Comparison of ENCODE assay signal across 1 cellular context in the genomic region with DNA sequence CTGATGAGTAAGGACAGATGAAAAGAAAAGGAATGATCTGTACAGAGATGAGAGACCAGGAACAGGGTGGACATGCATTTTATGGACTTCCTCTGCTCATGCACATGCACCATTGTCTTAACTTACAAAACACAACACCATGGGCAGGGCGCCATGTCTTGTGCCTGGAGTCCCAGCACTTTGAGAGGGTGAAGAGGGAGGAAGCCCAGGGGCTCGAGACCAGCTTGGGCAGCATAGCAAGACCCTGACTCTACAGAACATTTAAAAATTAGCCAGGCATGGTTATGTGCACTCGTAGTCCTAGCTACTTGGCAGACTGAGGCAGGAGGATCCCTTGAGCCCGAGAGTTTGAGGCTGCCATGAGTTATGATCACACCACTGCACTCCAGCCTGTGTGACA.
TF ChIP-seq lines count a peak whose summit lies in the region.

No MANE protein-coding gene starts in this region.

TF ChIP-seq in GM12878, 131 proteins besides CTCF, POLR2A, EP300 and RAD21 (continued from another document):
- TF ChIP-seq PRDM15 (CRISPR knock-in tag; IDR thresholded peaks at IDR 0.05) (no peak), STAT3 (IDR thresholded peaks at IDR 0.05; ENCODE audit: low read depth, low read length) (no peak), IKZF2 (IDR thresholded peaks at IDR 0.05) (no peak), MEF2B (IDR thresholded peaks at IDR 0.05; ENCODE audit: partially characterized antibody, poor library complexity, severe bottlenecking) (no peak), BACH1 (IDR thresholded peaks at IDR 0.05; ENCODE audit: borderline replicate concordance) (no peak), HDAC2 (IDR thresholded peaks at IDR 0.05) (no peak), IKZF1 (conservative IDR thresholded peaks at IDR 0.05) (no peak), FOS (IDR thresholded peaks at IDR 0.05; ENCODE audit: borderline replicate concordance, extremely low read depth, insufficient read length) (no peak), SREBF2 (IDR thresholded peaks at IDR 0.05; ENCODE audit: low read length) (no peak), MEF2A (IDR thresholded peaks at IDR 0.05; ENCODE audit: insufficient read depth, low read depth, low read length) (no peak), FOXM1 (IDR thresholded peaks at IDR 0.05; ENCODE audit: low read depth, low read length) (no peak), PML (IDR thresholded peaks at IDR 0.05; ENCODE audit: low read length) (no peak), E4F1 (IDR thresholded peaks at IDR 0.05; ENCODE audit: borderline replicate concordance, partially characterized antibody) (no peak), NFIC (IDR thresholded peaks at IDR 0.05; ENCODE audit: low read depth, low read length) (no peak), RELB (IDR thresholded peaks at IDR 0.05; ENCODE audit: low read depth) (no peak), RUNX3 (IDR thresholded peaks at IDR 0.05; ENCODE audit: low read length) (no peak)
